In the genomic region with DNA sequence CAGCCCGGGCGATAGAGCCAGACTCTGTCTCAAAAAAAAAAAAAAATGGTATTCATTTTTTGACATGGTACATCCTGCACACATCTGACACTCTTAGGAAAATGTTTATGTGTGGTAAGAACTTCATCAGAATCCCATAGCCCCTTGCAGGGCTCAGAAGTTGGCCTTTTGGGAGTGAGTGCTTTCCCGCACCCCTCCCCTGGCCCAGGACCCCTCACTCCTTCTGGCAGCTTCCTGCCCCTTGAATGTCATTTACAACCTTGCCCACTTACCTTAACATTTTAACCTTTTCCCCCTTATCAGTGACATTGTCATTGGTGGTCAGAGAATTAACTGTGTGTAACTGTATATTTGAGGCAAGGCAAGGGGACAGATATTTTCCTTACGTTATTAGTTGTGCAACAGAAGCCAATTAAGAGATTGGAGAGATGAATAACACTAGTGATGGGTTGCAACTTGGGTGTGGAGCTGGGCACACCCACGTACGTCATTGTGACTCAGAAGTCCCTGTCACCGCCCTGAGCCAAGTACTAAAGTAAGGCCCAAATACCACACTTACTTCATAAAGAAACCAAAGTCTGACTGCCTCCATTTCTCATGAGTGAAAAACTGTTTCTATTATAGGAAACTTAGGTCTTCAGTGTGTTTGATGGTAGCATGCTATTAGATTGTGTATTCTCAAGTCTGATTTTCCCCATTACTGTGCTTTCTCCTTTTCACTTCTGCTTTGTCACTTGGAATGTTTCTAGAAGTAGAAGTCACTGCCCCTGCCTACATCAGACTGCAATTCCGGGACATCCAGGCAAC, we compare ENCODE assay signal across 8 cellular contexts. TPM values are rescaled to one million over a fixed set of nuclear protein-coding genes. Genes with fewer than 3 reads are reported as not detected.
DNase-seq lines count a peak whose midpoint lies in the region; ATAC-seq and TF ChIP-seq lines count a peak whose summit lies in the region.

No MANE protein-coding gene starts in this region.

- H3K27ac Mint-ChIP-seq in CD4-positive, alpha-beta T cell = peak overlapping the region; percentile 96
- peak overlapping the region; percentile 97 for H3K27ac Mint-ChIP-seq in dendritic cell treated with granulocyte-macrophage colony-stimulating factor and Interleukin-4, amounts not matched to agents 40 ng/mL and 50 ng/mL, for 4 days
- peak overlapping the region; percentile 91 for H3K27ac Mint-ChIP-seq in neural progenitor cell

- POLR2A ChIA-PET in CD4-positive, alpha-beta T cell (lab: Charles Lee) = interaction anchor here (0.7 to 13.5 kb wide), 10 partner anchors 7 to 247 kb away, joined by 3 to 229 read pairs (median 10); partner anchors contain the start of genes H2AZ2, OGDH, PPIA and PURB

- peaks cover 33% of the 10 kb centered on the region for H3K4me1 ChIP-seq in HUES48 (ENCODE audit: control insufficient read depth, insufficient read depth, low read length)
- H3K4me1 ChIP-seq in neural progenitor cell = no peaks in the 10 kb centered on the region
- H3K4me1 ChIP-seq in tibial artery = peaks cover 4 to 52% (median 36%) of the 10 kb centered on the region in 4 donors

- H2AFZ ChIP-seq in neural progenitor cell (replicated peaks) = no peak overlapping the region

- no peaks in the 10 kb centered on the region for H3K79me2 ChIP-seq in neural progenitor cell (ENCODE audit: low read depth)

- TF ChIP-seq CTCF in CD4-positive, alpha-beta T cell (IDR thresholded peaks at IDR 0.05) = no peak
- no peak for TF ChIP-seq CTCF in neural progenitor cell (IDR thresholded peaks at IDR 0.05)
- no peak for TF ChIP-seq CTCF in tibial artery (IDR thresholded peaks at IDR 0.05)

- H3K4me3 Mint-ChIP-seq in CD4-positive, alpha-beta T cell = peak overlapping the region; percentile 89
- peak overlapping the region; percentile 56 for H3K4me3 Mint-ChIP-seq in dendritic cell treated with granulocyte-macrophage colony-stimulating factor and Interleukin-4, amounts not matched to agents 40 ng/mL and 50 ng/mL, for 4 days
- H3K4me3 Mint-ChIP-seq in neural progenitor cell = no peak overlapping the region

- no peaks in the 10 kb centered on the region for H3K36me3 Mint-ChIP-seq in CD4-positive, alpha-beta T cell (ENCODE audit: low read depth)
- H3K36me3 Mint-ChIP-seq in dendritic cell treated with granulocyte-macrophage colony-stimulating factor and Interleukin-4, amounts not matched to agents 40 ng/mL and 50 ng/mL, for 4 days (ENCODE audit: low read depth) = peaks cover 34% of the 10 kb centered on the region
- H3K36me3 Mint-ChIP-seq in neural progenitor cell = peaks cover 9% of the 10 kb centered on the region

- H3K27ac ChIP-seq in CD4-positive, alpha-beta T cell (ENCODE audit: low read depth, low read length) = peak overlapping the region; percentile 95
- H3K27ac ChIP-seq in HUES48 (ENCODE audit: low read depth, low read length) = peak overlapping the region; percentile 87
- no peak overlapping the region for H3K27ac ChIP-seq in neural progenitor cell
- H3K27ac ChIP-seq in tibial artery = peak overlapping the region; percentile 66 to 73

- H3K27me3 Mint-ChIP-seq in CD4-positive, alpha-beta T cell = no peaks in the 10 kb centered on the region
- no peaks in the 10 kb centered on the region for H3K27me3 Mint-ChIP-seq in dendritic cell treated with granulocyte-macrophage colony-stimulating factor and Interleukin-4, amounts not matched to agents 40 ng/mL and 50 ng/mL, for 4 days
- peaks cover 3% of the 10 kb centered on the region for H3K27me3 Mint-ChIP-seq in neural progenitor cell (ENCODE audit: insufficient read depth, low read depth)

- H3F3A ChIP-seq in neural progenitor cell (ENCODE audit: low read depth) = no peaks in the 10 kb centered on the region

- no peaks in the 10 kb centered on the region for H3K9me3 Mint-ChIP-seq in CD4-positive, alpha-beta T cell
- no peaks in the 10 kb centered on the region for H3K9me3 Mint-ChIP-seq in dendritic cell treated with granulocyte-macrophage colony-stimulating factor and Interleukin-4, amounts not matched to agents 40 ng/mL and 50 ng/mL, for 4 days
- no peaks in the 10 kb centered on the region for H3K9me3 Mint-ChIP-seq in neural progenitor cell

- no peaks in the 10 kb centered on the region for H3K9me3 ChIP-seq in CD4-positive, alpha-beta T cell (ENCODE audit: control insufficient read depth, low read length)
- H3K9me3 ChIP-seq in HUES48 (ENCODE audit: control insufficient read depth, insufficient read depth, low read length) (no peaks in the 10 kb centered on the region), neural progenitor cell (ENCODE audit: low read depth) (no peaks in the 10 kb centered on the region), tibial artery (no peaks in the 10 kb centered on the region)

- H3K27me3 ChIP-seq in CD4-positive, alpha-beta T cell (ENCODE audit: control insufficient read depth, insufficient read depth, low read length) = no peaks in the 10 kb centered on the region
- H3K27me3 ChIP-seq in HUES48 (ENCODE audit: control insufficient read depth, insufficient read depth, low read length) (no peaks in the 10 kb centered on the region), neural progenitor cell (no peaks in the 10 kb centered on the region), tibial artery (no peaks in the 10 kb centered on the region)

- CTCF ChIA-PET in CD4-positive, alpha-beta T cell (lab: Charles Lee) = interaction anchor here (0.8 to 2.0 kb wide), 3 partner anchors 16 to 209 kb away, joined by 3 to 7 read pairs (median 3); no protein-coding TSS in a partner anchor

- no peaks in the 10 kb centered on the region for H3K36me3 ChIP-seq in HUES48 (ENCODE audit: control insufficient read depth, insufficient read depth, low read length)
- no peaks in the 10 kb centered on the region for H3K36me3 ChIP-seq in neural progenitor cell
- no peaks in the 10 kb centered on the region for H3K36me3 ChIP-seq in tibial artery

- intact Hi-C loops in CD4-positive, alpha-beta T cell (cut with DNase I, micrococcal nuclease) = loop anchor here (1.0 to 2.0 kb wide), 4 partner anchors 31 to 209 kb away; partner anchors contain the start of gene OGDH (in 2 of the 2)
- intact Hi-C loops in dendritic cell treated with granulocyte-macrophage colony-stimulating factor and Interleukin-4, amounts not matched to agents 40 ng/mL and 50 ng/mL, for 4 days (cut with micrococcal nuclease) = loop anchor here (1.0 kb wide), 1 partner anchor 32 kb away; the partner anchor contains the start of gene OGDH
- intact Hi-C loops in tibial artery (cut with DNase I; ENCODE audit: low total_unique reads) = no loop called here

- peak; percentile 51 to 83 (median 62) for DNase-seq in CD4-positive, alpha-beta T cell
- DNase-seq in activated CD4-positive, alpha-beta T cell treated with anti-CD3 and anti-CD28 coated beads for 48 hours = peak; percentile 85
- DNase-seq in neural progenitor cell (ENCODE audit: low spot score) = no peak
- peak; percentile 73 to 75 for DNase-seq in tibial artery
- no peak for DNase-seq in NCI-H82 treated with DMSO at 0.1 percent for 48 hours (lab: John Stamatoyannopoulos, UW; ENCODE audit: unreplicated experiment)

- peak; percentile 71 for ATAC-seq in CD4-positive, alpha-beta T cell (ENCODE audit: poor library complexity)
- ATAC-seq in GM21526 (IDR thresholded peaks at IDR 0.05; ENCODE audit: low FRiP score, unreplicated experiment) = peak; percentile 44

- peaks cover 81% of the 10 kb centered on the region for H3K4me1 Mint-ChIP-seq in CD4-positive, alpha-beta T cell (ENCODE audit: low read depth)
- peaks cover 75% of the 10 kb centered on the region for H3K4me1 Mint-ChIP-seq in dendritic cell treated with granulocyte-macrophage colony-stimulating factor and Interleukin-4, amounts not matched to agents 40 ng/mL and 50 ng/mL, for 4 days (ENCODE audit: low read depth)
- peaks cover 32% of the 10 kb centered on the region for H3K4me1 Mint-ChIP-seq in neural progenitor cell

- no peak overlapping the region for H3K9ac ChIP-seq in HUES48 (ENCODE audit: low read depth, low read length)
- no peak overlapping the region for H3K9ac ChIP-seq in neural progenitor cell

- H3K4me3 ChIP-seq in HUES48 (ENCODE audit: low read depth, low read length) (no peak overlapping the region), neural progenitor cell (no peak overlapping the region), tibial artery (no peak overlapping the region)

- H3K4me2 ChIP-seq in neural progenitor cell = no peak overlapping the region

- peaks cover 8% of the 10 kb centered on the region for H4K20me1 ChIP-seq in neural progenitor cell (ENCODE audit: low read depth)

RNA-seq across cellular contexts. Expression of gene OGDH, which starts 31.6 kb away (rescaled TPM):
- total RNA-seq in CD4-positive, alpha-beta T cell = 10 to 100 TPM; 39.8 to 43.8 TPM
- 25.2 and 54.4 TPM in 2 replicates for total RNA-seq in neural progenitor cell (ENCODE audit: low replicate concordance)

RNA-seq across cellular contexts. Expression of gene TMED4, which starts 56.0 kb away (rescaled TPM):
- total RNA-seq in CD4-positive, alpha-beta T cell = 100 to 1,000 TPM; 134 to 138 TPM
- 95.8 and 222 TPM in 2 replicates for total RNA-seq in neural progenitor cell (ENCODE audit: low replicate concordance)

Comparison
In these comparisons a context has a peak if more than half of its experiments do, and no peak if none do; other contexts are left out.
1. DNase-seq: peak in CD4-positive, alpha-beta T cell (10 of 10), activated CD4-positive, alpha-beta T cell treated with anti-CD3 and anti-CD28 coated beads for 48 hours (single experiment) and tibial artery (2 of 2); none in neural progenitor cell (single experiment) and NCI-H82 treated with DMSO at 0.1 percent for 48 hours (single experiment).
2. Peak in every context shown above with its lines, with median percentiles within 50 percentile points of each other: H3K27ac Mint-ChIP-seq.